ENCODE assay signal across 17 cellular contexts in genomic region chr4:106256190-106256589, GRCh38. TPM values are rescaled to one million over a fixed set of nuclear protein-coding genes. Genes with fewer than 3 reads are reported as not detected.
DNase-seq lines count a peak whose midpoint lies in the region; ATAC-seq, FAIRE-seq and TF ChIP-seq lines count a peak whose summit lies in the region.
"Had no signal": no experiment of that assay in that cellular context is flagged by ENCODE, and none has a peak within 500 bp of the region (broad histone marks: within the 10 kb centered on the region; RNA-seq: fewer than 3 reads in every experiment).

No MANE protein-coding gene starts in this region.

- no peak for TF ChIP-seq POLR2A in IMR-90 (IDR thresholded peaks at IDR 0.05; ENCODE audit: low read depth, low read length)
- no peak for TF ChIP-seq POLR2A in HepG2 (IDR thresholded peaks at IDR 0.05; ENCODE audit: insufficient read depth in 1 of 2, low read depth in 2 of 2, low read length in 2 of 2)

- no peak overlapping the region for H2BK15ac ChIP-seq in IMR-90 (ENCODE audit: low read depth, low read length)

- dilution Hi-C loops in IMR-90 (cut with HindIII; ENCODE audit: low sequenced_read_pairs, unreplicated experiment) = no loop called here

- H3K4ac ChIP-seq in IMR-90 (ENCODE audit: low read depth, low read length) (no peak overlapping the region), trophoblast cell (ENCODE audit: low read depth, low read length) (no peak overlapping the region)

- H4K5ac ChIP-seq in IMR-90 (ENCODE audit: low read depth, low read length) = no peak overlapping the region

- TF ChIP-seq EP300 in HepG2 (IDR thresholded peaks at IDR 0.05; ENCODE audit: low read depth in 2 of 2, low read length in 2 of 2) (no peak), HepG2 (CRISPR knock-in tag; IDR thresholded peaks at IDR 0.05; ENCODE audit: borderline replicate concordance) (no peak)

- TF ChIP-seq CTCF in IMR-90 (conservative IDR thresholded peaks at IDR 0.05; ENCODE audit: low read depth, low read length) = no peak
- TF ChIP-seq CTCF in HepG2 (CRISPR knock-in tag; IDR thresholded peaks at IDR 0.05) = no peak
- no peak for TF ChIP-seq CTCF in osteocyte (IDR thresholded peaks at IDR 0.05)

- no peak overlapping the region for H4K91ac ChIP-seq in IMR-90 (ENCODE audit: insufficient read depth, low read depth, low read length)
- no peak overlapping the region for H4K91ac ChIP-seq in trophoblast cell (ENCODE audit: low read depth, low read length)

- WGBS in IMR-90 (ENCODE audit: extremely low coverage in 2 of 2, insufficient read length in 1 of 2), 2 experiments = no CpG with 5 or more reads among the region's 10 CpGs
- 100% methylated on average over 1 of the region's 10 CpGs for WGBS in HepG2 (ENCODE audit: low lambda C conversion rate)
- WGBS in trophoblast cell (ENCODE audit: extremely low coverage, insufficient coverage, insufficient read length) = no CpG with 5 or more reads among the region's 10 CpGs

- H3K36me3 ChIP-seq in IMR-90 (ENCODE audit: control insufficient read depth, insufficient read depth, low read length) (peaks cover 4% of the 10 kb centered on the region; the same call in 1 of the 2 replicates), HepG2 (replicated peaks in 1 of 2; ENCODE audit: control insufficient read depth in 1 of 2, insufficient read depth in 2 of 2, low read length in 2 of 2) (peaks cover 14 to 21% of the 10 kb centered on the region in 2 experiments), trophoblast cell (ENCODE audit: control insufficient read depth in 1 of 2, insufficient read depth in 2 of 2, low read length in 2 of 2) (peaks cover 10 to 12% of the 10 kb centered on the region in 2 experiments)
- H3K36me3 ChIP-seq: HAP-1 had no signal

- H2BK12ac ChIP-seq in trophoblast cell (ENCODE audit: low read length) = no peak overlapping the region

- H3K27me3 ChIP-seq in IMR-90 (ENCODE audit: control insufficient read depth, insufficient read depth, low read length) = no peaks in the 10 kb centered on the region
- no peaks in the 10 kb centered on the region for H3K27me3 ChIP-seq in HepG2 (ENCODE audit: control insufficient read depth in 1 of 2, insufficient read depth in 2 of 2, low read length in 2 of 2)
- no peaks in the 10 kb centered on the region for H3K27me3 ChIP-seq in trophoblast cell (ENCODE audit: insufficient read depth, low read length)

- no peaks in the 10 kb centered on the region for H3K9me3 ChIP-seq in IMR-90 (ENCODE audit: control insufficient read depth, insufficient read depth, low read length)
- H3K9me3 ChIP-seq in HepG2 (ENCODE audit: low read length) = no peaks in the 10 kb centered on the region
- peaks cover 2% of the 10 kb centered on the region for H3K9me3 ChIP-seq in trophoblast cell (ENCODE audit: insufficient read depth, low read depth, low read length)
- H3K9me3 ChIP-seq: HAP-1 had no signal

- FAIRE-seq in HepG2 (lab: Jason Lieb, UNC) = no peak
- FAIRE-seq: GM12878, GM18507 had no signal

- peak overlapping the region; percentile 39 for H4K12ac ChIP-seq in trophoblast cell (ENCODE audit: low read depth, low read length)

- no peak overlapping the region for H2BK120ac ChIP-seq in IMR-90 (ENCODE audit: low read depth, low read length)
- H2BK120ac ChIP-seq in trophoblast cell (ENCODE audit: insufficient read depth, low read length, poor library complexity) = no peak overlapping the region

- no peak for DNase-seq in IMR-90
- peak; percentile 2 for DNase-seq in activated gamma-delta T cell treated with Interleukin-2 at 50 U/mL for 16 hours
- DNase-seq in HepG2 (ENCODE audit: low spot score) = no peak
- DNase-seq in trophoblast cell = no peak
- DNase-seq in NOMO-1 treated with dmso at 0.1 percent for 144 hours (lab: John Stamatoyannopoulos, UW; ENCODE audit: unreplicated experiment) = no peak
- DNase-seq in osteocyte (ENCODE audit: extremely low spot score, unreplicated experiment) = no peak
- DNase-seq: ACHN; C1 segment of cervical spinal cord; Calu3; CD4-positive, alpha-beta T cell; DMS 273 treated with DMSO at 0.1 percent for 48 hours; GOT3 had no signal

- H3K4me2 ChIP-seq in IMR-90 (ENCODE audit: low read depth, low read length) = no peak overlapping the region
- H3K4me2 ChIP-seq in HepG2 (ENCODE audit: low read depth, low read length) = no peak overlapping the region
- H3K4me2 ChIP-seq in trophoblast cell (ENCODE audit: low read length) = no peak overlapping the region

- H2BK5ac ChIP-seq in IMR-90 (ENCODE audit: low read depth, low read length, poor library complexity, severe bottlenecking) = no peak overlapping the region
- no peak overlapping the region for H2BK5ac ChIP-seq in trophoblast cell (ENCODE audit: low read depth, low read length, poor library complexity)

- no peak overlapping the region for H3K27ac Mint-ChIP-seq in osteocyte (ENCODE audit: unreplicated experiment)
- H3K27ac Mint-ChIP-seq: B cell; CD4-positive, alpha-beta T cell had no signal

- H2AK5ac ChIP-seq in IMR-90 (ENCODE audit: low read depth, low read length) = no peak overlapping the region
- H2AK5ac ChIP-seq in trophoblast cell (ENCODE audit: low read length) = no peak overlapping the region

- no peak overlapping the region for H3K4me3 ChIP-seq in IMR-90 (ENCODE audit: insufficient read depth, low read depth, low read length)
- H3K4me3 ChIP-seq in HepG2 (replicated peaks in 1 of 3; ENCODE audit: insufficient read depth in 1 of 3, low read depth in 2 of 3, low read length in 3 of 3) = no peak overlapping the region
- no peak overlapping the region for H3K4me3 ChIP-seq in trophoblast cell (ENCODE audit: low read depth, low read length)
- H3K4me3 ChIP-seq: GM12878, HAP-1 had no signal

- H4K20me1 ChIP-seq in IMR-90 (ENCODE audit: insufficient read depth, low read length) (no peaks in the 10 kb centered on the region), HepG2 (ENCODE audit: insufficient read depth, low read length) (no peaks in the 10 kb centered on the region)

- H3K23ac ChIP-seq in IMR-90 (ENCODE audit: low read depth, low read length) = no peak overlapping the region
- no peak overlapping the region for H3K23ac ChIP-seq in trophoblast cell (ENCODE audit: low read length)

- no peak overlapping the region for H3K56ac ChIP-seq in IMR-90 (ENCODE audit: extremely low read depth, insufficient read depth, low read length)

- H3K79me1 ChIP-seq in IMR-90 (ENCODE audit: low read depth in 1 of 2, low read length in 2 of 2) (no peaks in the 10 kb centered on the region), trophoblast cell (ENCODE audit: low read length) (no peaks in the 10 kb centered on the region)

- H2AK9ac ChIP-seq in IMR-90 (replicated peaks; ENCODE audit: low read depth, low read length, poor library complexity) = peak overlapping the region; percentile 24

- H3K27me3 Mint-ChIP-seq in osteocyte (ENCODE audit: unreplicated experiment) = no peaks in the 10 kb centered on the region
- H3K27me3 Mint-ChIP-seq: B cell; CD4-positive, alpha-beta T cell had no signal

- H3K4me1 ChIP-seq in IMR-90 (ENCODE audit: control insufficient read depth, insufficient read depth, low read length) (no peaks in the 10 kb centered on the region), HepG2 (ENCODE audit: insufficient read depth, low read length) (peaks cover 66% of the 10 kb centered on the region), trophoblast cell (ENCODE audit: control insufficient read depth in 1 of 2, insufficient read depth in 2 of 2, low read length in 2 of 2) (no peaks in the 10 kb centered on the region)

- no TSS peak for BruUV-seq in IMR-90 (replicated peaks; lab: Mats Ljungman, UMichigan)
- BruUV-seq in HepG2 (replicated peaks; lab: Mats Ljungman, UMichigan) = no TSS peak

- H3K14ac ChIP-seq in IMR-90 (replicated peaks; ENCODE audit: low read depth, low read length) = no peak overlapping the region
- no peak overlapping the region for H3K14ac ChIP-seq in trophoblast cell (ENCODE audit: low read length)

- H3K9ac ChIP-seq in IMR-90 (ENCODE audit: low read depth, low read length) (no peak overlapping the region), HepG2 (ENCODE audit: insufficient read depth, low read depth, low read length) (no peak overlapping the region), trophoblast cell (ENCODE audit: low read length) (no peak overlapping the region)

- H3K9me1 ChIP-seq in IMR-90 (ENCODE audit: insufficient read depth, low read length) = peaks cover 3% of the 10 kb centered on the region; the same call in 1 of the 2 replicates

- intact Hi-C loops in IMR-90 (cut with micrococcal nuclease) = no loop called here
- intact Hi-C loops in HepG2 (cut with micrococcal nuclease; ENCODE audit: unreplicated experiment) = no loop called here

- H3K4me3 Mint-ChIP-seq in osteocyte (ENCODE audit: unreplicated experiment) = no peak overlapping the region
- H3K4me3 Mint-ChIP-seq: B cell; CD4-positive, alpha-beta T cell had no signal

- CTCF ChIA-PET in IMR-90 (lab: Yijun Ruan, JAX) = no interaction called here
- CTCF ChIA-PET in HepG2 (lab: Yijun Ruan, JAX; ENCODE audit: low intra/inter-chr PET ratio, low total read pairs) = no interaction called here

- peaks cover 22% of the 10 kb centered on the region for H3K79me2 ChIP-seq in HepG2 (ENCODE audit: insufficient read depth, low read length)
- no peaks in the 10 kb centered on the region for H3K79me2 ChIP-seq in trophoblast cell (ENCODE audit: control insufficient read depth, insufficient read depth, low read length, poor library complexity)

- no peak for TF ChIP-seq RAD21 in IMR-90 (IDR thresholded peaks at IDR 0.05; ENCODE audit: low read length)
- TF ChIP-seq RAD21 in HepG2 (CRISPR knock-in tag; IDR thresholded peaks at IDR 0.05) = no peak

- H3K9me3 Mint-ChIP-seq in osteocyte (ENCODE audit: unreplicated experiment) = no peaks in the 10 kb centered on the region
- H3K9me3 Mint-ChIP-seq: CD4-positive, alpha-beta T cell had no signal

- peaks cover 13% of the 10 kb centered on the region for H3K36me3 Mint-ChIP-seq in osteocyte (ENCODE audit: unreplicated experiment)

- H2BK20ac ChIP-seq in IMR-90 (ENCODE audit: low read depth, low read length) = no peak overlapping the region

- POLR2A ChIA-PET in IMR-90 (lab: Charles Lee; ENCODE audit: unreplicated experiment) = no interaction called here
- POLR2A ChIA-PET in HepG2 (lab: Yijun Ruan, JAX) = interaction anchor here (0.9 to 1.2 kb wide), 2 partner anchors 8 to 59 kb away, joined by 4 to 7 read pairs; partner anchors contain the start of gene TBCK

- no peak overlapping the region for H4K8ac ChIP-seq in IMR-90 (ENCODE audit: low read depth in 2 of 2, low read length in 2 of 2)
- H4K8ac ChIP-seq in trophoblast cell (ENCODE audit: low read depth, low read length) = no peak overlapping the region

- no peak overlapping the region for H3K18ac ChIP-seq in IMR-90 (ENCODE audit: low read depth, low read length)
- H3K18ac ChIP-seq in trophoblast cell (ENCODE audit: low read length) = no peak overlapping the region

- ATAC-seq in IMR-90 (ENCODE audit: low read depth) (no peak), HepG2 (no peak), HG02763 (IDR thresholded peaks at IDR 0.05; ENCODE audit: unreplicated experiment) (no peak)
- ATAC-seq: GM12878 had no signal

- H2AFZ ChIP-seq in IMR-90 (replicated peaks; ENCODE audit: low read length, poor library complexity) (no peak overlapping the region), HepG2 (ENCODE audit: low read length) (no peak overlapping the region), trophoblast cell (ENCODE audit: insufficient read depth, low read length, poor library complexity) (no peak overlapping the region)

- H3K27ac ChIP-seq in IMR-90 (ENCODE audit: insufficient read depth, low read length) = no peak overlapping the region
- H3K27ac ChIP-seq in HepG2 (ENCODE audit: extremely low read length, insufficient read depth, low read length) = peak overlapping the region; percentile 94
- H3K27ac ChIP-seq in trophoblast cell (ENCODE audit: low read depth, low read length) = no peak overlapping the region

- H3K4me1 Mint-ChIP-seq in osteocyte (ENCODE audit: unreplicated experiment) = peaks cover 17% of the 10 kb centered on the region
- H3K4me1 Mint-ChIP-seq: B cell had no signal

- in situ Hi-C loops in IMR-90 (cut with MboI; ENCODE audit: low sequenced_read_pairs) (no loop called here), HepG2 (cut with HindIII; ENCODE audit: extremely low pct_ligation_motif_present, low pct_unique_long_range_greater_than_20kb) (no loop called here)

RNA-seq across cellular contexts. Expression of gene TBCK, which starts 59.8 kb away (rescaled TPM):
- 29.9 and 30.3 TPM in 2 replicates for total RNA-seq in IMR-90 (2012; rRNA removed)
- 10.2 and 10.7 TPM in 2 replicates for polyA plus RNA-seq in IMR-90 (2012; rRNA removed)
- polyA plus RNA-seq in IMR-90 (2012; cell fraction: cytosol; rRNA removed) = 3.5 and 11.9 TPM in 2 replicates
- polyA plus RNA-seq in IMR-90 (2012; cell fraction: nucleus; rRNA removed; ENCODE audit: low replicate concordance) = 5.6 and 37.5 TPM in 2 replicates
- 44.3 and 51.0 TPM in 2 replicates for total RNA-seq in HepG2 (2016; rRNA removed; fragmentation: Illumina TruSeq; extraction: Trizol)
- total RNA-seq in HepG2 (2016; cell fraction: cytosol; rRNA removed; fragmentation: Illumina TruSeq; extraction: Trizol; ENCODE audit: low read depth) = 51.6 and 59.0 TPM in 2 replicates
- total RNA-seq in HepG2 (2016; cell fraction: insoluble cytoplasmic fraction; rRNA removed; fragmentation: Illumina TruSeq; extraction: Trizol) = 38.7 and 48.0 TPM in 2 replicates
- 31.2 and 40.8 TPM in 2 replicates for total RNA-seq in HepG2 (2016; cell fraction: membrane; rRNA removed; fragmentation: Illumina TruSeq; extraction: Trizol)
- total RNA-seq in HepG2 (2016; cell fraction: nucleus; rRNA removed; fragmentation: Illumina TruSeq; extraction: Trizol) = 170 and 177 TPM in 2 replicates
- polyA plus RNA-seq in HepG2 (2011; rRNA removed) = 55.7 and 62.4 TPM in 2 replicates
- 20.1 and 25.7 TPM in 2 replicates for polyA plus RNA-seq in HepG2 (2011; cell fraction: cytosol; rRNA removed)
- 121 and 149 TPM in 2 replicates for polyA plus RNA-seq in HepG2 (2011; cell fraction: nucleus; rRNA removed)
- 24.7 and 32.0 TPM in 2 replicates for polyA plus RNA-seq in HepG2 (2012)
- polyA plus RNA-seq in HepG2 (2016; cell fraction: cytosol; fragmentation: Illumina TruSeq; extraction: Trizol; ENCODE audit: low read depth) = 1.9 and 2.8 TPM in 2 replicates
- polyA plus RNA-seq in HepG2 (2016; cell fraction: insoluble cytoplasmic fraction; fragmentation: Illumina TruSeq; extraction: Trizol; ENCODE audit: low read depth) = 27.6 and 28.6 TPM in 2 replicates
- polyA plus RNA-seq in HepG2 (2016; cell fraction: membrane; fragmentation: Illumina TruSeq; extraction: Trizol; ENCODE audit: low read depth) = 6.4 and 6.6 TPM in 2 replicates
- polyA plus RNA-seq in HepG2 (2016; cell fraction: nucleus; fragmentation: Illumina TruSeq; extraction: Trizol; ENCODE audit: insufficient read depth, low read depth) = 52.1 and 53.0 TPM in 2 replicates
- 16.3 and 149 TPM in 2 replicates for polyA minus RNA-seq in HepG2 (2011; rRNA and poly(A)+ RNA removed; ENCODE audit: low replicate concordance)
- 25.6 and 32.7 TPM in 2 replicates for polyA minus RNA-seq in HepG2 (2011; cell fraction: cytosol; rRNA and poly(A)+ RNA removed)
- 587 and 688 TPM in 2 replicates for polyA minus RNA-seq in HepG2 (2011; cell fraction: nucleus; rRNA and poly(A)+ RNA removed)
- 11.6 and 12.4 TPM in 2 replicates for polyA plus RNA-seq in trophoblast cell (2013)
- 47.7 and 49.9 TPM in 2 replicates for total RNA-seq in osteocyte
